8 cellular contexts compared by ENCODE assay signal in genomic region chr11:66288138-66288865, GRCh38. TPM values are rescaled to one million over a fixed set of nuclear protein-coding genes. Genes with fewer than 3 reads are reported as not detected.
DNase-seq lines count a peak whose midpoint lies in the region; ATAC-seq and TF ChIP-seq lines count a peak whose summit lies in the region.

No MANE protein-coding gene starts in this region.

- peak overlapping the region; percentile 41 for H2AK5ac ChIP-seq in mesenchymal stem cell (ENCODE audit: low read length, severe bottlenecking)

- in situ Hi-C loops in mammary epithelial cell (cut with MboI; ENCODE audit: low sequenced_read_pairs in 2 of 2), result no loop called here

- peak overlapping the region; percentile 85 for H2AFZ ChIP-seq in mammary epithelial cell (ENCODE audit: low read depth, low read length)
- peak overlapping the region; percentile 6 for H2AFZ ChIP-seq in mesenchymal stem cell (ENCODE audit: low read depth, low read length)

- 10% methylated on average over 25 of the region's 27 CpGs for WGBS in mammary epithelial cell (ENCODE audit: low coverage, missing lambda C conversion rate)
- 26% methylated on average over 25 of the region's 27 CpGs for WGBS in mesenchymal stem cell

- H3K9me3 ChIP-seq in ES-I3 (ENCODE audit: control insufficient read depth, insufficient read depth, low read length) (no peaks in the 10 kb centered on the region), mammary epithelial cell (replicated peaks; ENCODE audit: insufficient read depth, low read length) (no peaks in the 10 kb centered on the region), mesenchymal stem cell (ENCODE audit: control insufficient read depth, low read length) (no peaks in the 10 kb centered on the region)

- H3K9ac ChIP-seq in ES-I3 (ENCODE audit: low read depth, low read length) (peak overlapping the region; percentile 81), mammary epithelial cell (ENCODE audit: insufficient read depth, low read length) (peak overlapping the region; percentile 81), mesenchymal stem cell (ENCODE audit: low read length) (peak overlapping the region; percentile 99)

- H3K4me1 Mint-ChIP-seq in IgD-negative memory B cell, result peaks cover 13 to 22% (median 18%) of the 10 kb centered on the region in 3 donors

- CTCF ChIA-PET in mammary epithelial cell (lab: Charles Lee; ENCODE audit: low non-redundant PET), result interaction anchor here (0.6 kb wide), 1 partner anchor 11 kb away, joined by 3 read pairs; no protein-coding TSS in a partner anchor

- H4K8ac ChIP-seq in mesenchymal stem cell (ENCODE audit: low read length), result peak overlapping the region; percentile 96

- peak overlapping the region; percentile 89 to 95 for H3K14ac ChIP-seq in mesenchymal stem cell (ENCODE audit: low read length in 2 of 2)

- H3K4ac ChIP-seq in mesenchymal stem cell (ENCODE audit: low read depth in 1 of 2, low read length in 2 of 2), result peak overlapping the region; percentile 95 to 96

- peak overlapping the region; percentile 79 for H2BK5ac ChIP-seq in mesenchymal stem cell (ENCODE audit: low read depth, low read length, poor library complexity, severe bottlenecking)

- H2BK15ac ChIP-seq in mesenchymal stem cell (ENCODE audit: low read depth, poor library complexity, severe bottlenecking), result peak overlapping the region; percentile 68

- H4K91ac ChIP-seq in mesenchymal stem cell (ENCODE audit: low read length), result peak overlapping the region; percentile 94

- H3K27ac Mint-ChIP-seq in IgD-negative memory B cell, result peak overlapping the region in 2 of 3 donors; percentile 74 to 93

- H2BK120ac ChIP-seq in mesenchymal stem cell (ENCODE audit: low read depth, low read length), result peak overlapping the region; percentile 96

- peaks cover 2% of the 10 kb centered on the region for H3K36me3 Mint-ChIP-seq in IgD-negative memory B cell

- H3K4me1 ChIP-seq in ES-I3 (ENCODE audit: insufficient read depth, low read length) (peaks cover 6% of the 10 kb centered on the region; the same call in 1 of the 2 replicates), mammary epithelial cell (ENCODE audit: insufficient read depth, low read length) (peaks cover 19% of the 10 kb centered on the region), mesenchymal stem cell (ENCODE audit: control insufficient read depth, insufficient read depth, low read depth, low read length) (peaks cover 44% of the 10 kb centered on the region)

- no peak for TF ChIP-seq CTCF in mammary epithelial cell (conservative IDR thresholded peaks at IDR 0.05 in 1 of 2, IDR thresholded peaks at IDR 0.05 in 1 of 2; ENCODE audit: extremely low read depth in 1 of 2, insufficient read depth in 1 of 2, low read depth in 1 of 2, low read length in 2 of 2)

- H3K4me3 Mint-ChIP-seq in IgD-negative memory B cell, result peak overlapping the region; percentile 83 to 97 (median 89)

- peaks cover 6% of the 10 kb centered on the region for H3K27me3 ChIP-seq in mammary epithelial cell (ENCODE audit: insufficient read depth, low read length)
- peaks cover 22 to 26% of the 10 kb centered on the region in 2 experiments for H3K27me3 ChIP-seq in mesenchymal stem cell (ENCODE audit: control insufficient read depth in 1 of 2, insufficient read depth in 1 of 2, low read length in 2 of 2)

- peak overlapping the region; percentile 94 to 98 for H3K18ac ChIP-seq in mesenchymal stem cell (ENCODE audit: low read depth in 1 of 2, low read length in 2 of 2)

- no peak overlapping the region for H2BK12ac ChIP-seq in mesenchymal stem cell (ENCODE audit: low read length in 2 of 2)

- peaks cover 12% of the 10 kb centered on the region for H3K27me3 Mint-ChIP-seq in IgD-negative memory B cell

- H3K79me2 ChIP-seq in mammary epithelial cell (ENCODE audit: insufficient read depth, low read length), result peaks cover 25% of the 10 kb centered on the region

- no peaks in the 10 kb centered on the region for H4K20me1 ChIP-seq in mammary epithelial cell (ENCODE audit: insufficient read depth, low read length)

- H3K27ac ChIP-seq in mammary epithelial cell (ENCODE audit: insufficient read depth, low read depth, low read length) (peak overlapping the region; percentile 73), mesenchymal stem cell (ENCODE audit: low read length, poor library complexity, severe bottlenecking) (peak overlapping the region; percentile 54)

- H3K4me2 ChIP-seq in mammary epithelial cell (ENCODE audit: insufficient read depth, low read depth, low read length), result peak overlapping the region; percentile 92
- peak overlapping the region; percentile 90 for H3K4me2 ChIP-seq in mesenchymal stem cell (ENCODE audit: low read length, poor library complexity, severe bottlenecking)

- no peaks in the 10 kb centered on the region for H3K9me3 Mint-ChIP-seq in IgD-negative memory B cell

- intact Hi-C loops in mammary epithelial cell (cut with micrococcal nuclease) (loop anchor here (1.0 to 2.0 kb wide), 2 partner anchors 19 to 50 kb away; no protein-coding TSS in a partner anchor), posterior cingulate gyrus (cut with DNase I) (no loop called here)

- H3K36me3 ChIP-seq in ES-I3 (ENCODE audit: insufficient read depth, low read length) (no peaks in the 10 kb centered on the region; the same call in 1 of the 2 replicates), mammary epithelial cell (ENCODE audit: insufficient read depth, low read length) (no peaks in the 10 kb centered on the region), mesenchymal stem cell (ENCODE audit: control insufficient read depth in 1 of 2, insufficient read depth in 2 of 2, low read depth in 1 of 2, low read length in 2 of 2) (peaks cover 31 to 44% of the 10 kb centered on the region in 2 experiments)

- peak overlapping the region; percentile 73 to 75 (median 73) for H3K4me3 ChIP-seq in mammary epithelial cell (replicated peaks in 1 of 3; ENCODE audit: insufficient read depth in 1 of 3, low read depth in 2 of 3, low read length in 3 of 3)
- peak overlapping the region; percentile 92 for H3K4me3 ChIP-seq in mesenchymal stem cell (ENCODE audit: insufficient read depth in 1 of 2, low read depth in 1 of 2, low read length in 2 of 2)

- H3K79me1 ChIP-seq in mesenchymal stem cell (replicated peaks; ENCODE audit: low read length, poor library complexity, severe bottlenecking), result peaks cover 26% of the 10 kb centered on the region

- ATAC-seq in GM19324 (IDR thresholded peaks at IDR 0.05; ENCODE audit: low FRiP score, unreplicated experiment) (no peak), GM21360 (IDR thresholded peaks at IDR 0.05; ENCODE audit: unreplicated experiment) (no peak)

- dilution Hi-C loops in mammary epithelial cell (cut with HindIII; ENCODE audit: low sequenced_read_pairs), result loop anchor here (5.0 kb wide), 1 partner anchor 36 kb away; no protein-coding TSS in a partner anchor

- TSS peak; percentile 53 for BruUV-seq in mammary epithelial cell (replicated peaks; lab: Mats Ljungman, UMichigan)

- DNase-seq in mammary epithelial cell (peak; percentile 19), mesenchymal stem cell (peak; percentile 46), posterior cingulate gyrus (no peak), NCI-H2196 treated with DMSO at 0.1 percent for 48 hours (lab: John Stamatoyannopoulos, UW; ENCODE audit: unreplicated experiment) (no peak)

- H3K23ac ChIP-seq in mesenchymal stem cell (ENCODE audit: low read length in 2 of 2), result peak overlapping the region in 1 of 2 experiments; percentile 87

RNA-seq across cellular contexts. Expression of gene YIF1A, which starts 0.6 kb away (rescaled TPM):
- polyA plus RNA-seq in IgD-negative memory B cell (72.5 TPM), mammary epithelial cell (176 TPM)
- total RNA-seq in mammary epithelial cell, result 100 to 1,000 TPM; 103 to 125 TPM
- 193 TPM for polyA minus RNA-seq in mammary epithelial cell
- polyA plus RNA-seq in mesenchymal stem cell (2013, experiment 1 of 2), result 314 TPM
- 328 TPM for polyA plus RNA-seq in mesenchymal stem cell (2013, experiment 2 of 2)

RNA-seq across cellular contexts. Expression of gene TMEM151A, which starts 3.4 kb away (rescaled TPM):
- polyA plus RNA-seq in IgD-negative memory B cell (not detected), mammary epithelial cell (0.06 TPM)
- under 1 TPM; 0.17 to 0.26 TPM for total RNA-seq in mammary epithelial cell
- polyA minus RNA-seq in mammary epithelial cell, result not detected
- 0.44 TPM for polyA plus RNA-seq in mesenchymal stem cell (2013, experiment 1 of 2)
- polyA plus RNA-seq in mesenchymal stem cell (2013, experiment 2 of 2), result 0.38 TPM

RNA-seq across cellular contexts. Expression of gene CNIH2, which starts 10.3 kb away (rescaled TPM):
- polyA plus RNA-seq in IgD-negative memory B cell (not detected), mammary epithelial cell (0.62 TPM)
- 1 to 10 TPM in 1 of 2 donors, under 1 TPM in 1; 0.33 to 1.4 TPM for total RNA-seq in mammary epithelial cell
- polyA minus RNA-seq in mammary epithelial cell, result not detected
- polyA plus RNA-seq in mesenchymal stem cell (2013, experiment 1 of 2), result 0.77 TPM
- polyA plus RNA-seq in mesenchymal stem cell (2013, experiment 2 of 2), result 0.84 TPM

RNA-seq across cellular contexts. Expression of gene RAB1B, which starts 19.9 kb away (rescaled TPM):
- 14.8 TPM for polyA plus RNA-seq in IgD-negative memory B cell
- total RNA-seq in mammary epithelial cell, result 100 to 1,000 TPM in 1 of 2 donors, 10 to 100 TPM in 1; 79.5 to 169 TPM
- polyA plus RNA-seq in mammary epithelial cell, result 227 TPM
- polyA minus RNA-seq in mammary epithelial cell, result 195 TPM
- 157 TPM for polyA plus RNA-seq in mesenchymal stem cell (2013, experiment 1 of 2)
- 154 TPM for polyA plus RNA-seq in mesenchymal stem cell (2013, experiment 2 of 2)

RNA-seq across cellular contexts. Expression of gene CD248, which starts 28.5 kb away (rescaled TPM):
- polyA plus RNA-seq in IgD-negative memory B cell (0.19 TPM), mammary epithelial cell (not detected)
- under 1 TPM in 1 of 2 donors, not detected in 1; 0.67 TPM for total RNA-seq in mammary epithelial cell
- polyA minus RNA-seq in mammary epithelial cell, result not detected
- polyA plus RNA-seq in mesenchymal stem cell (2013, experiment 1 of 2), result 318 TPM
- 313 TPM for polyA plus RNA-seq in mesenchymal stem cell (2013, experiment 2 of 2)

Comparison
In these comparisons a context has a peak if more than half of its experiments do, and no peak if none do; other contexts are left out.
1. DNase-seq: peak in mammary epithelial cell (single experiment) and mesenchymal stem cell (single experiment); none in posterior cingulate gyrus (0 of 10) and NCI-H2196 treated with DMSO at 0.1 percent for 48 hours (single experiment).
2. Peak in every context shown above with its lines, with median percentiles within 50 percentile points of each other: H3K9ac ChIP-seq.